Comparison of ENCODE assay signal across 1 cellular context in genomic region chr13:24022568-24022967, GRCh38.
TF ChIP-seq lines count a peak whose summit lies in the region.

No MANE protein-coding gene starts in this region.

TF ChIP-seq in IMR-90, 13 proteins besides CTCF, POLR2A, EP300 and RAD21:
- TF ChIP-seq ELK1 (IDR thresholded peaks at IDR 0.05; ENCODE audit: borderline replicate concordance, low read depth, low read length) (no peak), CHD1 (IDR thresholded peaks at IDR 0.05; ENCODE audit: low read depth, low read length) (no peak), SMC3 (IDR thresholded peaks at IDR 0.05; ENCODE audit: low read depth, low read length) (no peak), MAZ (IDR thresholded peaks at IDR 0.05; ENCODE audit: borderline replicate concordance, low read depth, low read length) (no peak), MAFK (IDR thresholded peaks at IDR 0.05; ENCODE audit: low read depth, low read length) (no peak), MXI1 (IDR thresholded peaks at IDR 0.05; ENCODE audit: borderline replicate concordance, low read depth, low read length) (no peak), USF2 (IDR thresholded peaks at IDR 0.05; ENCODE audit: low read depth, low read length) (no peak), RCOR1 (IDR thresholded peaks at IDR 0.05; ENCODE audit: insufficient replicate concordance, low read length) (no peak), CEBPB (IDR thresholded peaks at IDR 0.05; ENCODE audit: low read depth, low read length) (no peak), BHLHE40 (IDR thresholded peaks at IDR 0.05; ENCODE audit: low read depth, low read length) (no peak), RFX5 (IDR thresholded peaks at IDR 0.05; ENCODE audit: low read depth, low read length) (no peak), NFE2L2 (IDR thresholded peaks at IDR 0.05; ENCODE audit: low read depth, low read length) (no peak), FOS (IDR thresholded peaks at IDR 0.05; ENCODE audit: low read depth, low read length) (no peak)
TF ChIP-seq in IMR-90: peak in this region for 0.
